In the genomic region with DNA sequence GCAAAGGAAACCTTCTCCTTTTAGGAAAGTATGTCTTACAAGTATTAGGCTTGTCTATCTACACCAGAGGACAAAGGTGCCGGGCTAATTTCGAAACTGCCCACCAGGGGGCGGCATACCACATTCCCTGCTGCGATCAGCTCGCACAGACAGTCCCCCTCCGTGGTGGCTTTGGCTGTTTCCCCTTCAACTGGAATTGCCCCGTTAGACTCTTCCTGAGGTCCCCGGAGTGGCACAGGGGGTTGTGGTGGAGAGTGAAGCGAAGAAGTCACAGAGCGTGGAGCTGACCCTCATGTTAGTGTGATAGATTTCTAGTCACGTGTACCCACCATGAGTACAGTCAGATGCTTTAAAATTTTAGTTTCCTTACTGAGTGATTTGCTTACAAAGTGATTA, we compare ENCODE assay signal across 8 cellular contexts. TPM values are rescaled to one million over a fixed set of nuclear protein-coding genes. Genes with fewer than 3 reads are reported as not detected.
A peak's percentile ranks its signal among the peaks of the same experiment; 100 is the strongest.
DNase-seq lines count a peak whose midpoint lies in the region; ATAC-seq and TF ChIP-seq lines count a peak whose summit lies in the region.

No MANE protein-coding gene starts in this region.

- no peaks in the 10 kb centered on the region for H3K9me3 ChIP-seq in HUES64 (ENCODE audit: insufficient read depth, low read depth, low read length)
- no peaks in the 10 kb centered on the region for H3K9me3 ChIP-seq in OCI-LY3 (ENCODE audit: insufficient read depth, low read length)
- no peaks in the 10 kb centered on the region for H3K9me3 ChIP-seq in esophagus squamous epithelium
- no peaks in the 10 kb centered on the region for H3K9me3 ChIP-seq in muscle layer of duodenum (ENCODE audit: control insufficient read depth in 1 of 2, low read length in 2 of 2)

- TF ChIP-seq CTCF in OCI-LY3 (IDR thresholded peaks at IDR 0.05; ENCODE audit: low read depth, low read length) (peak; percentile 73), esophagus squamous epithelium (IDR thresholded peaks at IDR 0.05) (peak; percentile 90 to 95 (median 92))

- H3K9ac ChIP-seq in HUES64 (ENCODE audit: low read depth, low read length) (no peak overlapping the region), OCI-LY3 (ENCODE audit: low read length) (peak overlapping the region; percentile 72)

- H3K36me3 ChIP-seq in HUES64 (ENCODE audit: insufficient read depth, low read length) = no peaks in the 10 kb centered on the region
- H3K36me3 ChIP-seq in OCI-LY3 (replicated peaks; ENCODE audit: low read depth, low read length) = no peaks in the 10 kb centered on the region
- no peaks in the 10 kb centered on the region for H3K36me3 ChIP-seq in esophagus squamous epithelium
- no peaks in the 10 kb centered on the region for H3K36me3 ChIP-seq in muscle layer of duodenum (ENCODE audit: control insufficient read depth in 1 of 2, insufficient read depth in 2 of 2, low read length in 2 of 2)

- no peaks in the 10 kb centered on the region for H3K79me2 ChIP-seq in OCI-LY3 (ENCODE audit: low read length)

- DNase-seq in DMS 273 (lab: John Stamatoyannopoulos, UW; ENCODE audit: unreplicated experiment) = peak; percentile 92
- DNase-seq in activated T-cell treated with anti-CD3 and anti-CD28 coated beads, Interleukin-2, amount 50 U/mL, for 1 hour = peak; percentile 93
- DNase-seq in esophagus squamous epithelium (lab: John Stamatoyannopoulos, UW) = peak; percentile 42
- DNase-seq in stimulated activated CD8-positive, alpha-beta memory T cell treated with anti-CD3 and anti-CD28 coated beads, Interleukin-7, amount 100 ng/mL, for 4 hours (ENCODE audit: low read depth in 2 of 2) = peak; percentile 80 to 86

- intact Hi-C loops in esophagus squamous epithelium (cut with DNase I) = no loop called here

- no peak for TF ChIP-seq POLR2A in esophagus squamous epithelium (IDR thresholded peaks at IDR 0.05)

- no peaks in the 10 kb centered on the region for H3K27me3 ChIP-seq in HUES64 (ENCODE audit: insufficient read depth, low read length)
- no peaks in the 10 kb centered on the region for H3K27me3 ChIP-seq in OCI-LY3 (ENCODE audit: low read depth, low read length)
- no peaks in the 10 kb centered on the region for H3K27me3 ChIP-seq in esophagus squamous epithelium
- H3K27me3 ChIP-seq in muscle layer of duodenum (ENCODE audit: low read depth, low read length) = no peaks in the 10 kb centered on the region

- no peaks in the 10 kb centered on the region for H4K20me1 ChIP-seq in OCI-LY3 (ENCODE audit: insufficient read depth, low read length)

- H3K27ac ChIP-seq in HUES64 (ENCODE audit: low read depth, low read length) (no peak overlapping the region), OCI-LY3 (ENCODE audit: low read length) (0 out of 2 replicates have a peak overlapping the region, but pooled peaks have one; percentile 9), esophagus squamous epithelium (peak overlapping the region in 3 of 4 donors; percentile 42 to 66 (median 64)), muscle layer of duodenum (ENCODE audit: low read length) (peak overlapping the region; percentile 41)

- peak overlapping the region; percentile 48 for H3K4me3 ChIP-seq in HUES64 (ENCODE audit: low read length)
- peak overlapping the region; percentile 81 for H3K4me3 ChIP-seq in OCI-LY3 (ENCODE audit: low read length)
- peak overlapping the region; percentile 10 to 59 (median 45) for H3K4me3 ChIP-seq in esophagus squamous epithelium
- H3K4me3 ChIP-seq in muscle layer of duodenum (ENCODE audit: low read depth in 1 of 2, low read length in 2 of 2) = peak overlapping the region; percentile 68 to 78

- peak; percentile 64 for ATAC-seq in GM21515 (IDR thresholded peaks at IDR 0.05; ENCODE audit: unreplicated experiment)

- H3K4me2 ChIP-seq in OCI-LY3 (ENCODE audit: low read length) = peak overlapping the region; percentile 84

- peak overlapping the region; percentile 69 for H2AFZ ChIP-seq in OCI-LY3 (ENCODE audit: low read depth, low read length)

- H3K4me1 ChIP-seq in HUES64 (ENCODE audit: insufficient read depth, low read length) (peaks cover 3% of the 10 kb centered on the region; the same call in 1 of the 2 replicates), OCI-LY3 (ENCODE audit: low read length) (peaks cover 50% of the 10 kb centered on the region), esophagus squamous epithelium (peaks cover 4 to 24% (median 4%) of the 10 kb centered on the region in 3 donors), muscle layer of duodenum (ENCODE audit: control insufficient read depth in 1 of 2, insufficient read depth in 2 of 2, low read length in 2 of 2) (no peaks in the 10 kb centered on the region)

- 14% methylated on average over 11 of the region's 11 CpGs for WGBS in HUES64
- 0 to 2% methylated on average over 11 of the region's 11 CpGs for WGBS in esophagus squamous epithelium, 2 donors

RNA-seq across cellular contexts. Expression of a gene that starts 17.5 kb away (rescaled TPM):
- polyA plus RNA-seq in HUES64 (2013, experiment 1 of 2) = 181 TPM
- polyA plus RNA-seq in HUES64 (2013, experiment 2 of 2) = 236 TPM
- 100 to 1,000 TPM in 1 of 4 donors, 10 to 100 TPM in 3; 89.6 to 134 (median 90.1) TPM for total RNA-seq in esophagus squamous epithelium

RNA-seq across cellular contexts. Expression of a gene that starts 20.3 kb away (rescaled TPM):
- 26.2 TPM for polyA plus RNA-seq in HUES64 (2013, experiment 1 of 2)
- polyA plus RNA-seq in HUES64 (2013, experiment 2 of 2) = 31.1 TPM
- 10 to 100 TPM; 31.9 to 70.2 (median 45.1) TPM for total RNA-seq in esophagus squamous epithelium

RNA-seq across cellular contexts. Expression of a gene that starts 39.3 kb away (rescaled TPM):
- 3.3 TPM for polyA plus RNA-seq in HUES64 (2013, experiment 1 of 2)
- polyA plus RNA-seq in HUES64 (2013, experiment 2 of 2) = 3.6 TPM
- 1 to 10 TPM in 3 of 4 donors, under 1 TPM in 1; 0.87 to 3.2 (median 1.8) TPM for total RNA-seq in esophagus squamous epithelium

Comparison
In these comparisons a context has a peak if more than half of its experiments do, and no peak if none do; other contexts are left out.
1. DNase-seq: peak in every context shown above with its lines; median percentile 93 in activated T-cell treated with anti-CD3 and anti-CD28 coated beads, Interleukin-2, amount 50 U/mL, for 1 hour; 92 in DMS 273; 83 in stimulated activated CD8-positive, alpha-beta memory T cell treated with anti-CD3 and anti-CD28 coated beads, Interleukin-7, amount 100 ng/mL, for 4 hours; 42 in esophagus squamous epithelium.